In the genomic region with DNA sequence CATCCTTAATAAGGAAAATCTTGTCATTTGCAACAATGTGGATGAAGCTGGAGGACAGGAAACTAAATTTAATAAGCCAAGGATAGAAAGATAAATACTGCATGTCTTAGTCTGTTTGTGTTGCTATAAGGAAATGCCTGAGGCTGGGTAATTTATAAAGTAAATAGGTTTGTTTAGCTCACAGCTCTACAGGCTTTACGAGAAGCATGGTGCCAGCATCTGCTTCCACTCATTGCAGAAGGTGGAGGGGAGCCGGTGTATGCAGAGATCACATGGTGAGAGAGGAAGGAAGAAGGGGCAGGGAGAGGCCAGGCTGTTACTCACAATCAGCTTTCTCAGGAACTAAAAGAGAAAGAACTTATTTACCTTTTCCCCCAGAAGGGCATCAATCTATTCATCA, we compare ENCODE assay signal across 12 cellular contexts.
DNase-seq lines count a peak whose midpoint lies in the region; ATAC-seq and TF ChIP-seq lines count a peak whose summit lies in the region.
"Had no signal": no experiment of that assay in that cellular context is flagged by ENCODE, and none has a peak within 500 bp of the region (broad histone marks: within the 10 kb centered on the region; RNA-seq: fewer than 3 reads in every experiment).

No MANE protein-coding gene starts in this region.

- no peaks in the 10 kb centered on the region for H3K36me3 Mint-ChIP-seq in activated T-helper 17 cell treated with anti-CD3 and anti-CD28 coated beads, Interleukin-2, amount 50 U/mL, for 72 hours (ENCODE audit: low read depth)
- H3K36me3 Mint-ChIP-seq in nephron progenitor cell (ENCODE audit: low read depth) = no peaks in the 10 kb centered on the region

- H3K27ac Mint-ChIP-seq in activated T-helper 17 cell treated with anti-CD3 and anti-CD28 coated beads, Interleukin-2, amount 50 U/mL, for 72 hours = peak overlapping the region; percentile 79
- H3K27ac Mint-ChIP-seq in nephron progenitor cell = peak overlapping the region; percentile 58

- H3K9me3 Mint-ChIP-seq in activated T-helper 17 cell treated with anti-CD3 and anti-CD28 coated beads, Interleukin-2, amount 50 U/mL, for 72 hours = peaks cover 5% of the 10 kb centered on the region
- H3K9me3 Mint-ChIP-seq in nephron progenitor cell = peaks cover 31% of the 10 kb centered on the region

- peak; percentile 38 for ATAC-seq in activated T-helper 17 cell treated with anti-CD3 and anti-CD28 coated beads, Interleukin-2, amount 50 U/mL, for 72 hours (replicated peaks)
- no peak for ATAC-seq in GM21619 (IDR thresholded peaks at IDR 0.05; ENCODE audit: unreplicated experiment)
- ATAC-seq in HG03342 (IDR thresholded peaks at IDR 0.05; ENCODE audit: unreplicated experiment) = no peak

- DNase-seq in NCI-H1417 (lab: John Stamatoyannopoulos, UW) (peak in 2 of 3 experiments; percentile 57 to 80), NCI-H1417 treated with DMSO at 0.1 percent for 48 hours (lab: John Stamatoyannopoulos, UW) (no peak), HFF-Myc (ENCODE audit: extremely low read depth, low read depth) (peak; percentile 52), nephron progenitor cell (no peak), NCI-H1105 treated with DMSO at 0.1 percent for 48 hours (lab: John Stamatoyannopoulos, UW) (no peak)
- DNase-seq: NCI-H1048, retina, substantia nigra had no signal

- no peaks in the 10 kb centered on the region for H3K27me3 Mint-ChIP-seq in activated T-helper 17 cell treated with anti-CD3 and anti-CD28 coated beads, Interleukin-2, amount 50 U/mL, for 72 hours
- peaks cover 10% of the 10 kb centered on the region for H3K27me3 Mint-ChIP-seq in nephron progenitor cell (ENCODE audit: low read depth, poor library complexity)

- TF ChIP-seq CTCF in HFF-Myc (IDR thresholded peaks at IDR 0.05; ENCODE audit: low read depth, low read length, missing control alignments) = no peak
- TF ChIP-seq CTCF in nephron progenitor cell (IDR thresholded peaks at IDR 0.05) = no peak

- no peak overlapping the region for H3K4me3 Mint-ChIP-seq in activated T-helper 17 cell treated with anti-CD3 and anti-CD28 coated beads, Interleukin-2, amount 50 U/mL, for 72 hours
- no peak overlapping the region for H3K4me3 Mint-ChIP-seq in nephron progenitor cell

- no peak overlapping the region for H3K4me3 ChIP-seq in HFF-Myc (replicated peaks; ENCODE audit: low read depth, low read length)
- H3K4me3 ChIP-seq: ascending aorta had no signal

- peaks cover 11% of the 10 kb centered on the region for H3K4me1 Mint-ChIP-seq in activated T-helper 17 cell treated with anti-CD3 and anti-CD28 coated beads, Interleukin-2, amount 50 U/mL, for 72 hours
- peaks cover 28% of the 10 kb centered on the region for H3K4me1 Mint-ChIP-seq in nephron progenitor cell

Comparison
In these comparisons a context has a peak if more than half of its experiments do, and no peak if none do; other contexts are left out.
1. DNase-seq: peak in NCI-H1417 (2 of 3) and HFF-Myc (single experiment); none in NCI-H1417 treated with DMSO at 0.1 percent for 48 hours (single experiment), nephron progenitor cell (single experiment) and NCI-H1105 treated with DMSO at 0.1 percent for 48 hours (single experiment).